Comparison of ENCODE assay signal across 9 cellular contexts in genomic region chr12:84911331-84912190, GRCh38. TPM values are rescaled to one million over a fixed set of nuclear protein-coding genes. Genes with fewer than 3 reads are reported as not detected.
A peak's percentile ranks its signal among the peaks of the same experiment; 100 is the strongest.
DNase-seq lines count a peak whose midpoint lies in the region; ATAC-seq, FAIRE-seq and TF ChIP-seq lines count a peak whose summit lies in the region.
"Had no signal": no experiment of that assay in that cellular context is flagged by ENCODE, and none has a peak within 500 bp of the region (broad histone marks: within the 10 kb centered on the region; RNA-seq: fewer than 3 reads in every experiment).

No MANE protein-coding gene starts in this region.

- no peaks in the 10 kb centered on the region for H3K4me1 ChIP-seq in A673 (ENCODE audit: insufficient read depth, low read length, poor library complexity, severe bottlenecking)

- CTCF ChIA-PET in A673 (lab: Charles Lee) = no interaction called here

- DNase-seq in A673 (ENCODE audit: low spot score) (peak; percentile 84), NCI-H524 treated with DMSO at 0.1 percent for 48 hours (lab: John Stamatoyannopoulos, UW) (peak; percentile 53), astrocyte of the hippocampus (ENCODE audit: low read depth, low spot score) (peak; percentile 79), hepatic stellate cell (ENCODE audit: low spot score) (peak; percentile 21), putamen (ENCODE audit: low spot score) (peak; percentile 78), RCC 7860 (ENCODE audit: low spot score) (no peak)

- H3K27me3 ChIP-seq in A673 (replicated peaks; ENCODE audit: insufficient read depth, low read depth, low read length, poor library complexity) = peaks cover 7% of the 10 kb centered on the region

- BruUV-seq in A673 (replicated peaks; lab: Mats Ljungman, UMichigan) = TSS peak; percentile 63

- POLR2A ChIA-PET in A673 (lab: Charles Lee; ENCODE audit: low non-redundant PET) = no interaction called here

- no peak for FAIRE-seq in RCC 7860 (lab: Jason Lieb, UNC)
- FAIRE-seq: colon had no signal

- H3K4me3 ChIP-seq in A673 (ENCODE audit: low read depth, low read length, poor library complexity, severe bottlenecking) = peak overlapping the region; percentile 52

- H3K9me3 ChIP-seq in A673 (ENCODE audit: low read depth, low read length, poor library complexity, severe bottlenecking) = no peaks in the 10 kb centered on the region

- intact Hi-C loops in A673 (cut with micrococcal nuclease; ENCODE audit: unreplicated experiment) = loop anchor here (1.0 kb wide), 1 partner anchor 118 kb away; no protein-coding TSS in a partner anchor

- peak; percentile 49 for ATAC-seq in GM19351 (IDR thresholded peaks at IDR 0.05; ENCODE audit: unreplicated experiment)
- ATAC-seq in HG03025 (IDR thresholded peaks at IDR 0.05; ENCODE audit: low FRiP score, unreplicated experiment) = no peak

- TF ChIP-seq CTCF in A673 (conservative IDR thresholded peaks at IDR 0.05; ENCODE audit: low read depth, low read length) = no peak

- no peak overlapping the region for H3K27ac ChIP-seq in A673 (ENCODE audit: low read depth, low read length, poor library complexity, severe bottlenecking)

- H3K36me3 ChIP-seq in A673 (ENCODE audit: insufficient read depth, low read length, poor library complexity, severe bottlenecking) = no peaks in the 10 kb centered on the region

RNA-seq across cellular contexts. Expression of gene SLC6A15, which starts 1.0 kb away (rescaled TPM):
- 9.2 and 11.0 TPM in 2 replicates for total RNA-seq in A673 (2021)
